ENCODE assay signal across 1 cellular context in the genomic region with DNA sequence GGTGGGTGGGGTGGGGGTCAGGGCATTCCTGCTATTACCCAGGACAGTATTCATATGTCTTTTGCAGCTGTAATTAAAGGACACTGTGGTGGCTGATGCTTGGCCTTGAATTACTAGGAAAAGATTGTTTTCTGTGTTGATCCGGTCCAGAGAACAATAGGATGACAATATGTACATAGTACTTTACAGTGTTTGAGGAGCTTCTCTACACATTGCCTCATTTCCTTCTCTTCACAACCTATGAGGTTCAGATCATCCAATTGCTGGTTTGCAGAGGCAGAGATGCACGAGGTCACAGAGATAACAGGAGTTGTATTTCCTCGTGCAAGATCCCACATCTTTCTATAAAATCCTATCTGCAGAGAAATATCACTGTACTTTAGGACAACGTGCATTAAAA.
TF ChIP-seq lines count a peak whose summit lies in the region.

No MANE protein-coding gene starts in this region.

TF ChIP-seq in HepG2, 621 proteins besides CTCF, POLR2A, EP300 and RAD21 (continued from another document and continues in another):
- TF ChIP-seq, protein P1, sequence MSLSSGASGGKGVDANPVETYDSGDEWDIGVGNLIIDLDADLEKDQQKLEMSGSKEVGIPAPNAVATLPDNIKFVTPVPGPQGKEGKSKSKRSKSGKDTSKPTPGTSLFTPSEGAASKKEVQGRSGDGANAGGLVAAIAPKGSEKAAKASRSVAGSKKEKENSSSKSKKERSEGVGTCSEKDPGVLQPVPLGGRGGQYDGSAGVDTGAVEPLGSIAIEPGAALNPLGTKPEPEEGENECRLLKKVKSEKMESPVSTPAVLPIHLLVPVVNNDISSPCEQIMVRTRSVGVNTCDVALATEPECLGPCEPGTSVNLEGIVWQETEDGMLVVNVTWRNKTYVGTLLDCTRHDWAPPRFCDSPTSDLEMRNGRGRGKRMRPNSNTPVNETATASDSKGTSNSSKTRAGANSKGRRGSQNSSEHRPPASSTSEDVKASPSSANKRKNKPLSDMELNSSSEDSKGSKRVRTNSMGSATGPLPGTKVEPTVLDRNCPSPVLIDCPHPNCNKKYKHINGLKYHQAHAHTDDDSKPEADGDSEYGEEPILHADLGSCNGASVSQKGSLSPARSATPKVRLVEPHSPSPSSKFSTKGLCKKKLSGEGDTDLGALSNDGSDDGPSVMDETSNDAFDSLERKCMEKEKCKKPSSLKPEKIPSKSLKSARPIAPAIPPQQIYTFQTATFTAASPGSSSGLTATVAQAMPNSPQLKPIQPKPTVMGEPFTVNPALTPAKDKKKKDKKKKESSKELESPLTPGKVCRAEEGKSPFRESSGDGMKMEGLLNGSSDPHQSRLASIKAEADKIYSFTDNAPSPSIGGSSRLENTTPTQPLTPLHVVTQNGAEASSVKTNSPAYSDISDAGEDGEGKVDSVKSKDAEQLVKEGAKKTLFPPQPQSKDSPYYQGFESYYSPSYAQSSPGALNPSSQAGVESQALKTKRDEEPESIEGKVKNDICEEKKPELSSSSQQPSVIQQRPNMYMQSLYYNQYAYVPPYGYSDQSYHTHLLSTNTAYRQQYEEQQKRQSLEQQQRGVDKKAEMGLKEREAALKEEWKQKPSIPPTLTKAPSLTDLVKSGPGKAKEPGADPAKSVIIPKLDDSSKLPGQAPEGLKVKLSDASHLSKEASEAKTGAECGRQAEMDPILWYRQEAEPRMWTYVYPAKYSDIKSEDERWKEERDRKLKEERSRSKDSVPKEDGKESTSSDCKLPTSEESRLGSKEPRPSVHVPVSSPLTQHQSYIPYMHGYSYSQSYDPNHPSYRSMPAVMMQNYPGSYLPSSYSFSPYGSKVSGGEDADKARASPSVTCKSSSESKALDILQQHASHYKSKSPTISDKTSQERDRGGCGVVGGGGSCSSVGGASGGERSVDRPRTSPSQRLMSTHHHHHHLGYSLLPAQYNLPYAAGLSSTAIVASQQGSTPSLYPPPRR (CRISPR knock-in tag; IDR thresholded peaks at IDR 0.05; ENCODE audit: borderline replicate concordance): peak; percentile 33; the same call in 1 of the 2 replicates
- TF ChIP-seq ZNF207 (IDR thresholded peaks at IDR 0.05; ENCODE audit: borderline replicate concordance) (no peak), ZNF790 (CRISPR knock-in tag; IDR thresholded peaks at IDR 0.05; ENCODE audit: borderline replicate concordance) (no peak), SOX6 (IDR thresholded peaks at IDR 0.05) (no peak), SOX6 (CRISPR knock-in tag; IDR thresholded peaks at IDR 0.05) (peak; percentile 94), ZNF572 (CRISPR knock-in tag; IDR thresholded peaks at IDR 0.05) (no peak), ARNT (IDR thresholded peaks at IDR 0.05) (no peak), PBX3 (CRISPR knock-in tag; IDR thresholded peaks at IDR 0.05; ENCODE audit: borderline replicate concordance) (no peak), ATF1 (CRISPR knock-in tag; IDR thresholded peaks at IDR 0.05) (no peak), MTF1 (CRISPR knock-in tag; IDR thresholded peaks at IDR 0.05) (no peak), ZNF263 (CRISPR knock-in tag; IDR thresholded peaks at IDR 0.05) (no peak), WIZ (CRISPR knock-in tag; IDR thresholded peaks at IDR 0.05) (no peak), GATAD2A (CRISPR knock-in tag; IDR thresholded peaks at IDR 0.05) (peak; percentile 47), FOXP1 (IDR thresholded peaks at IDR 0.05) (no peak), FOXP1 (CRISPR knock-in tag; IDR thresholded peaks at IDR 0.05) (peak; percentile 86), SRSF9 (IDR thresholded peaks at IDR 0.05; ENCODE audit: borderline replicate concordance, insufficient read depth, low read depth, low read length, poor library complexity, severe bottlenecking) (no peak), KMT2B (CRISPR knock-in tag; IDR thresholded peaks at IDR 0.05) (no peak), STAT6 (CRISPR knock-in tag; IDR thresholded peaks at IDR 0.05; ENCODE audit: borderline replicate concordance) (no peak), HDAC2 (CRISPR knock-in tag; IDR thresholded peaks at IDR 0.05) (peak; percentile 29; the same call in 1 of the 2 replicates), ZNF773 (CRISPR knock-in tag; IDR thresholded peaks at IDR 0.05; ENCODE audit: borderline replicate concordance) (no peak), MLXIP (CRISPR knock-in tag; IDR thresholded peaks at IDR 0.05; ENCODE audit: borderline replicate concordance) (no peak), ARID2 (CRISPR knock-in tag; IDR thresholded peaks at IDR 0.05; ENCODE audit: borderline replicate concordance) (no peak), ZNF44 (CRISPR knock-in tag; IDR thresholded peaks at IDR 0.05) (no peak), MEIS1 (CRISPR knock-in tag; IDR thresholded peaks at IDR 0.05; ENCODE audit: borderline replicate concordance) (no peak), AFF4 (CRISPR knock-in tag; IDR thresholded peaks at IDR 0.05) (no peak), KDM3A (CRISPR knock-in tag; IDR thresholded peaks at IDR 0.05; ENCODE audit: low read depth) (no peak), ZNF205 (CRISPR knock-in tag; IDR thresholded peaks at IDR 0.05) (no peak), SRY (CRISPR knock-in tag; IDR thresholded peaks at IDR 0.05) (no peak), RBM22 (optimal IDR thresholded peaks at IDR 0.05; ENCODE audit: low read length) (no peak), RORA (CRISPR knock-in tag; IDR thresholded peaks at IDR 0.05) (no peak), AGO1 (IDR thresholded peaks at IDR 0.05; ENCODE audit: low read depth, low read length, poor library complexity, severe bottlenecking) (no peak)
- TF ChIP-seq, protein P2, sequence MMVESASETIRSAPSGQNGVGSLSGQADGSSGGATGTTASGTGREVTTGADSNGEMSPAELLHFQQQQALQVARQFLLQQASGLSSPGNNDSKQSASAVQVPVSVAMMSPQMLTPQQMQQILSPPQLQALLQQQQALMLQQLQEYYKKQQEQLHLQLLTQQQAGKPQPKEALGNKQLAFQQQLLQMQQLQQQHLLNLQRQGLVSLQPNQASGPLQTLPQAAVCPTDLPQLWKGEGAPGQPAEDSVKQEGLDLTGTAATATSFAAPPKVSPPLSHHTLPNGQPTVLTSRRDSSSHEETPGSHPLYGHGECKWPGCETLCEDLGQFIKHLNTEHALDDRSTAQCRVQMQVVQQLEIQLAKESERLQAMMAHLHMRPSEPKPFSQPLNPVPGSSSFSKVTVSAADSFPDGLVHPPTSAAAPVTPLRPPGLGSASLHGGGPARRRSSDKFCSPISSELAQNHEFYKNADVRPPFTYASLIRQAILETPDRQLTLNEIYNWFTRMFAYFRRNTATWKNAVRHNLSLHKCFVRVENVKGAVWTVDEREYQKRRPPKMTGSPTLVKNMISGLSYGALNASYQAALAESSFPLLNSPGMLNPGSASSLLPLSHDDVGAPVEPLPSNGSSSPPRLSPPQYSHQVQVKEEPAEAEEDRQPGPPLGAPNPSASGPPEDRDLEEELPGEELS (CRISPR knock-in tag; IDR thresholded peaks at IDR 0.05): peak; percentile 63
- TF ChIP-seq, protein P3, sequence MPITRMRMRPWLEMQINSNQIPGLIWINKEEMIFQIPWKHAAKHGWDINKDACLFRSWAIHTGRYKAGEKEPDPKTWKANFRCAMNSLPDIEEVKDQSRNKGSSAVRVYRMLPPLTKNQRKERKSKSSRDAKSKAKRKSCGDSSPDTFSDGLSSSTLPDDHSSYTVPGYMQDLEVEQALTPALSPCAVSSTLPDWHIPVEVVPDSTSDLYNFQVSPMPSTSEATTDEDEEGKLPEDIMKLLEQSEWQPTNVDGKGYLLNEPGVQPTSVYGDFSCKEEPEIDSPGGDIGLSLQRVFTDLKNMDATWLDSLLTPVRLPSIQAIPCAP (CRISPR knock-in tag; IDR thresholded peaks at IDR 0.05; ENCODE audit: low read depth): no peak
